24 cellular contexts compared by ENCODE assay signal in genomic region chr17:1978396-1978962, GRCh38. TPM values are rescaled to one million over a fixed set of nuclear protein-coding genes. Genes with fewer than 3 reads are reported as not detected.
"Had no signal": no experiment of that assay in that cellular context is flagged by ENCODE, and none has a peak within 500 bp of the region (broad histone marks: within the 10 kb centered on the region; RNA-seq: fewer than 3 reads in every experiment).

No MANE protein-coding gene starts in this region.

- H3K9me3 ChIP-seq: adrenal gland, gastroesophageal sphincter, heart right ventricle, left lung, right lobe of liver, transverse colon had no signal

- DNase-seq: activated B cell treated with CpG ODN at 0.5 μM for 24 hours; activated CD4-positive, alpha-beta T cell treated with anti-CD3 and anti-CD28 coated beads for 4 hours; activated CD4-positive, alpha-beta T cell treated with anti-CD3 and anti-CD28 coated beads, Interleukin-2, amount 50 U/mL, for 48 hours; activated CD8-positive, alpha-beta memory T cell treated with anti-CD3 and anti-CD28 coated beads, Interleukin-2, amount 50 U/mL, for 48 hours; activated naive CD4-positive, alpha-beta T cell; activated T-cell treated with anti-CD3 and anti-CD28 coated beads, Interleukin-2, amount 50 U/mL, for 4 hours; cortex of kidney; heart right ventricle; left lung; midbrain; right lobe of liver; small intestine; stimulated activated CD4-positive, alpha-beta T cell treated with anti-CD3 and anti-CD28 coated beads, Interleukin-2, amount 100 ng/mL, for 24 hours; stimulated activated naive CD8-positive, alpha-beta T cell treated with anti-CD3 and anti-CD28 coated beads, Interleukin-15, amount 100 ng/mL, for 72 hours; T1000; transverse colon had no signal

- H3K36me3 ChIP-seq: adrenal gland, gastroesophageal sphincter, heart right ventricle, left lung, right lobe of liver, transverse colon had no signal

- H3K4me1 ChIP-seq: left lung, right lobe of liver had no signal

- H3K4me3 ChIP-seq: adrenal gland, left lung, right lobe of liver, transverse colon had no signal

- H3K27ac ChIP-seq: epithelial cell of prostate, gastroesophageal sphincter, heart right ventricle, left lung, right lobe of liver, transverse colon had no signal

- ATAC-seq: activated T-cell treated with anti-CD3 and anti-CD28 coated beads, Interleukin-2, amount 50 U/mL, for 4 hours; gastroesophageal sphincter; left lung; natural killer cell treated with Interleukin-12 subunit alpha and Interleukin-12 subunit beta and Interleukin-15 and Interleukin-18, amount 100 ng/mL, for 72 hours; stimulated activated effector memory CD8-positive, alpha-beta T cell treated with anti-CD3 and anti-CD28 coated beads, Interleukin-12 subunit alpha, Interleukin-12 subunit beta, amount 100 ng/mL, for 72 hours; stimulated activated naive CD8-positive, alpha-beta T cell treated with anti-CD3 and anti-CD28 coated beads, Interleukin-15, amount 100 ng/mL, for 72 hours had no signal

- H3K27me3 ChIP-seq: adrenal gland, right lobe of liver had no signal

- FAIRE-seq: astrocyte, keratinocyte, small intestine, urothelium cell line had no signal

RNA-seq across cellular contexts. Expression of gene RTN4RL1, which starts 46.7 kb away (rescaled TPM):
- total RNA-seq: activated B cell treated with CpG ODN at 0.5 μM for 24 hours; natural killer cell treated with Interleukin-12 subunit alpha and Interleukin-12 subunit beta and Interleukin-15 and Interleukin-18, amount 100 ng/mL, for 72 hours had no signal
